9 cellular contexts compared by ENCODE assay signal in the genomic region with DNA sequence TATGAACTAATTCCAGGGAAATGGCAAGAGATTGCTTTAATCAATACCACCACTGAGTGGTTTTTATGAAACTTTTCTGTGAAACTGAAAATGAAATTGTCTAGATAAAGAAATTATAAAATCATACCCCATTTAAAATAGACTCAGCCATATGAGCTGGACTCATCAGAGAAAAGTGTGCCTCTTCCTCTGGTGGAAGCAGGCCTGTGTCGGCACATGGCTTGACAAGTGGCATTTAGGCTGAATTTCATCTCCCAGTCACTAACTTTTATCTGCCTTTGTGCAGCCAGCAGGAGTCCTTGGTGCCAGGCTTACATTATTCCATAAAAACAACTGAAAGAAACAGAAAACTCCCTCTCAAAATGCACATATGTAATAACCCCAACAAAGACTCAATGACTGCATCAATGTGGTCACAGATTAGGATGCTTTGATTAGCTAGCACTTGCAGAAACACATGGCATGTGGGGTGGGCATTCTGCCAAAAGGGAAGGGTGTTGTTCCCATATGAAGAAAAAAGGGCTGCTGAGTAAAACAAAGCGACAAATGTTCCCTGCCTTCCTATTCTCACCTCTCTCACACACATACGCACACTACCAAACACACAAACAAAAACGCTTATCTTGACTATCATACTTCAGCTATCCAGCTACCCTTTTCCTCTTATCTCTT.
DNase-seq lines count a peak whose midpoint lies in the region; ATAC-seq and TF ChIP-seq lines count a peak whose summit lies in the region.
"Had no signal": no experiment of that assay in that cellular context is flagged by ENCODE, and none has a peak within 500 bp of the region (broad histone marks: within the 10 kb centered on the region; RNA-seq: fewer than 3 reads in every experiment).

No MANE protein-coding gene starts in this region.

- BruUV-seq in Calu3 (replicated peaks; lab: Mats Ljungman, UMichigan) = no TSS peak

- H3K4me1 ChIP-seq in colonic mucosa = no peaks in the 10 kb centered on the region

- CTCF ChIA-PET in Calu3 (lab: Charles Lee) = no interaction called here

- H3K9ac ChIP-seq in colonic mucosa (ENCODE audit: low read depth in 2 of 2, low read length in 2 of 2) = no peak overlapping the region

- H3K27me3 ChIP-seq in colonic mucosa = no peaks in the 10 kb centered on the region

- H3K27ac Mint-ChIP-seq in Calu3 (ENCODE audit: unreplicated experiment) = no peak overlapping the region

- no peak for ATAC-seq in GM21390 (IDR thresholded peaks at IDR 0.05; ENCODE audit: unreplicated experiment)
- ATAC-seq in HG03521 (IDR thresholded peaks at IDR 0.05; ENCODE audit: unreplicated experiment) = no peak
- ATAC-seq: left lobe of liver had no signal

- H3K27ac ChIP-seq in colonic mucosa = no peak overlapping the region

- no peaks in the 10 kb centered on the region for H3K4me1 Mint-ChIP-seq in Calu3 (ENCODE audit: low read depth, unreplicated experiment)

- H3K9me3 ChIP-seq in colonic mucosa = no peaks in the 10 kb centered on the region

- TF ChIP-seq CTCF in Calu3 (IDR thresholded peaks at IDR 0.05; ENCODE audit: unreplicated experiment) (no peak), colonic mucosa (IDR thresholded peaks at IDR 0.05) (no peak)

- DNase-seq in Calu3 = peak; percentile 24
- peak; percentile 25 for DNase-seq in LHCN-M2 (ENCODE audit: low read depth)
- peak; percentile 4 for DNase-seq in SK-N-DZ (ENCODE audit: low spot score)
- peak; percentile 17 for DNase-seq in glomerular visceral epithelial cell (ENCODE audit: extremely low spot score)
- no peak for DNase-seq in GM19240 (ENCODE audit: insufficient read length, low spot score)
- no peak for DNase-seq in colonic mucosa

- H3K4me3 Mint-ChIP-seq in Calu3 (ENCODE audit: low read depth, unreplicated experiment) = no peak overlapping the region

- H3K27me3 Mint-ChIP-seq in Calu3 (ENCODE audit: unreplicated experiment) = no peaks in the 10 kb centered on the region

- no peaks in the 10 kb centered on the region for H3K36me3 Mint-ChIP-seq in Calu3 (ENCODE audit: insufficient read depth, unreplicated experiment)

- H3K4me3 ChIP-seq in colonic mucosa = no peak overlapping the region

- no peaks in the 10 kb centered on the region for H3K36me3 ChIP-seq in colonic mucosa

- no peaks in the 10 kb centered on the region for H3K9me3 Mint-ChIP-seq in Calu3 (ENCODE audit: low read depth, unreplicated experiment)

- intact Hi-C loops in Calu3 (cut with micrococcal nuclease; ENCODE audit: unreplicated experiment) (no loop called here), colonic mucosa (cut with DNase I) (no loop called here)

Comparison
In these comparisons a context has a peak if more than half of its experiments do, and no peak if none do; other contexts are left out.
1. DNase-seq: peak in Calu3 (single experiment), LHCN-M2 (single experiment), SK-N-DZ (single experiment) and glomerular visceral epithelial cell (single experiment); none in GM19240 (single experiment) and colonic mucosa (single experiment).